Comparison of ENCODE assay signal across 8 cellular contexts in genomic region chr10:103854265-103854686, GRCh38. TPM values are rescaled to one million over a fixed set of nuclear protein-coding genes. Genes with fewer than 3 reads are reported as not detected.
DNase-seq lines count a peak whose midpoint lies in the region; ATAC-seq and TF ChIP-seq lines count a peak whose summit lies in the region.

No MANE protein-coding gene starts in this region.

- peaks cover 30% of the 10 kb centered on the region for H3K79me2 ChIP-seq in fibroblast of lung (ENCODE audit: control insufficient read depth, insufficient read depth, low read length)

- peak overlapping the region; percentile 95 for H3K4me2 ChIP-seq in fibroblast of lung (ENCODE audit: extremely low read depth, insufficient read depth, low read length)

- H4K20me1 ChIP-seq in fibroblast of lung (ENCODE audit: control insufficient read depth, extremely low read depth, insufficient read depth, low read length), result no peaks in the 10 kb centered on the region

- H3K4me3 ChIP-seq in SJCRH30, result peak overlapping the region; percentile 76
- H3K4me3 ChIP-seq in fibroblast of lung (replicated peaks in 1 of 4; ENCODE audit: control extremely low read depth in 1 of 4, insufficient read depth in 1 of 4, low read depth in 3 of 4, low read length in 4 of 4), result peak overlapping the region; percentile 78 to 86 (median 80)
- H3K4me3 ChIP-seq in ovary, result peak overlapping the region; percentile 66

- no peaks in the 10 kb centered on the region for H3K27me3 ChIP-seq in SJCRH30
- H3K27me3 ChIP-seq in fibroblast of lung (ENCODE audit: control insufficient read depth, insufficient read depth, low read length), result no peaks in the 10 kb centered on the region
- H3K27me3 ChIP-seq in ovary, result no peaks in the 10 kb centered on the region

- TF ChIP-seq EP300 in ovary (IDR thresholded peaks at IDR 0.05), result no peak

- peaks cover 24% of the 10 kb centered on the region for H3K4me1 ChIP-seq in SJCRH30
- peaks cover 37% of the 10 kb centered on the region for H3K4me1 ChIP-seq in fibroblast of lung (ENCODE audit: control insufficient read depth, extremely low read depth, insufficient read depth, low read length)
- peaks cover 27% of the 10 kb centered on the region for H3K4me1 ChIP-seq in ovary (ENCODE audit: insufficient read depth)

- H3K36me3 ChIP-seq in SJCRH30 (no peaks in the 10 kb centered on the region), fibroblast of lung (ENCODE audit: control insufficient read depth, insufficient read depth, low read length) (no peaks in the 10 kb centered on the region), ovary (no peaks in the 10 kb centered on the region)

- DNase-seq in ELR (ENCODE audit: low read depth) (peak; percentile 67), SJCRH30 (peak in 1 of 2 experiments; percentile 49), fibroblast of lung (ENCODE audit: low read depth in 2 of 2) (peak in 1 of 2 donors; percentile 68), ovary (peak; percentile 63 to 70 (median 67)), A172 (ENCODE audit: low spot score) (no peak), HK-2 (ENCODE audit: unreplicated experiment) (no peak)

- H3K9me3 ChIP-seq in SJCRH30 (replicated peaks) (no peaks in the 10 kb centered on the region), fibroblast of lung (ENCODE audit: control insufficient read depth, insufficient read depth, low read depth, low read length) (no peaks in the 10 kb centered on the region), ovary (no peaks in the 10 kb centered on the region)

- intact Hi-C loops in ovary (cut with DNase I), result loop anchor here in 1 of 4 donors (10.0 kb wide), 1 partner anchor 79 kb away; no protein-coding TSS in a partner anchor

- TF ChIP-seq POLR2A in ovary (IDR thresholded peaks at IDR 0.05), result no peak

- H2AFZ ChIP-seq in fibroblast of lung (ENCODE audit: low read length), result peak overlapping the region; percentile 37

- ATAC-seq in HG02759 (IDR thresholded peaks at IDR 0.05; ENCODE audit: unreplicated experiment), result no peak
- ATAC-seq in GM18861 (IDR thresholded peaks at IDR 0.05; ENCODE audit: unreplicated experiment), result no peak

- 3 to 5% (median 4%) methylated on average over 13 of the region's 13 CpGs for WGBS in ovary, 3 donors

- TF ChIP-seq CTCF in fibroblast of lung (conservative IDR thresholded peaks at IDR 0.05 in 1 of 2, IDR thresholded peaks at IDR 0.05 in 1 of 2; ENCODE audit: low read depth in 1 of 2, low read length in 2 of 2) (peak in 1 of 2 donors; percentile 24), ovary (IDR thresholded peaks at IDR 0.05) (no peak)

- H3K9ac ChIP-seq in fibroblast of lung (ENCODE audit: insufficient read depth, low read length), result peak overlapping the region; percentile 71

- H3K27ac ChIP-seq in SJCRH30 (no peak overlapping the region; the same call in 1 of the 2 replicates), fibroblast of lung (ENCODE audit: insufficient read depth, low read length) (peak overlapping the region; percentile 87), ovary (peak overlapping the region; percentile 82 to 83)

RNA-seq across cellular contexts. Expression of gene SH3PXD2A, which starts 1.1 kb away (rescaled TPM):
- total RNA-seq in SJCRH30 (2014; rRNA removed; shearing (Covaris generic)), result 5.4 and 5.5 TPM in 2 replicates
- total RNA-seq in fibroblast of lung (26.2 and 33.2 TPM in 2 replicates), ovary (10 to 100 TPM; 15.3 to 82.9 (median 58.8) TPM)
- polyA plus RNA-seq in fibroblast of lung (20.2 and 25.5 TPM in 2 replicates), ovary (10 to 100 TPM; 29.3 to 37.4 TPM)
- polyA plus RNA-seq in fibroblast of lung (2012), result 23.5 and 36.1 TPM in 2 replicates
- polyA minus RNA-seq in fibroblast of lung (ENCODE audit: low replicate concordance), result 41.5 and 48.2 TPM in 2 replicates
- 1.7 and 2.0 TPM in 2 replicates for total RNA-seq in A172 (2014; rRNA removed; shearing (Covaris generic))

Comparison
In these comparisons a context has a peak if more than half of its experiments do, and no peak if none do; other contexts are left out.
1. DNase-seq: peak in ELR (single experiment) and ovary (5 of 5); none in A172 (single experiment) and HK-2 (single experiment).
2. Peak in every context shown above with its lines, with median percentiles within 50 percentile points of each other: H3K4me3 ChIP-seq.